Comparison of ENCODE assay signal across 8 cellular contexts in the genomic region with DNA sequence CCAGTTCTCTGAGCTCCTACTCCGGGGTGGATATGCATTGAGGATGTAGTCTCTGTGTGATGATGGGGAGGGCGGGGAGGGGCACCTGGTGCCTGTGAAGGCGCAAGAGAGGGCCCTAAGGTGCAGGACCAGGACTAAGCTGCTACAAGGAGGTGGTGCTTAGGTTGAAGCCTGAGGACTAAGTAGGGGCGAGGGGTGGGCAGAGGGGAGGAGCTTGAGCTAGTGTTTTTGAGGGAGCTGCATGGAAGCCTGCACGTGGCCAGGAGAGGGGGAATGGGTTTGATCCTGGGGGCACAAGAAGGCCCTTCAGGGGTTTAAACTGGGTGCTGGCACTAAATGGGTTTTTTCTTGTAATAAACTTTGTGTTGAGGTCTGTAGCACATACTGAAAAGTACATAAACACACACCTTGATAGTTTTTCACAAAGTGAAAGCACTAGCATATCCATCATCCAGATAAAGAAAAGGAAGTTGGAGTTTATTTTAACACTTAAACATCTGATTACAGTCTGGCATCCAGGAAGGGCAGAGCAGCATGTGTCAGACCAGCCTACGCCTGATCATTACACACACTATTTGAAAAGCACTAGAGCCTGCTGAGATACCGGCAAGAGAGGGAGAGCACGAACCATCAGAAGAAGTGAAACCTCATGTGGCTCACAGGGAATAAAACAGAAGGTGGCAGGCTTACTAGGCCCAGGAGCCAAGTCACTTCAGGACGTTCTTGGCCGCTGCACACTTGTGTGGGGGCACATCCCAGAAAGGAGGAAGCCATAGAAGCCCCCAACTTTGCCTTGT.
DNase-seq lines count a peak whose midpoint lies in the region; ATAC-seq and TF ChIP-seq lines count a peak whose summit lies in the region.

No MANE protein-coding gene starts in this region.

- no peaks in the 10 kb centered on the region for H3K27me3 ChIP-seq in H9 (ENCODE audit: insufficient read depth, low read length)
- no peaks in the 10 kb centered on the region for H3K27me3 ChIP-seq in adipocyte (replicated peaks; ENCODE audit: control insufficient read depth, insufficient read depth, low read length)

- H3K36me3 ChIP-seq in adipocyte (ENCODE audit: control insufficient read depth, insufficient read depth, low read length, severe bottlenecking) = peaks cover 10% of the 10 kb centered on the region

- no peak overlapping the region for H3K23ac ChIP-seq in H9 (ENCODE audit: insufficient read length, low read depth, low read length)

- H3K56ac ChIP-seq in H9 (ENCODE audit: insufficient read length, low read depth, low read length) = no peak overlapping the region

- no peaks in the 10 kb centered on the region for H3K79me2 ChIP-seq in H9 (ENCODE audit: insufficient read depth, low read length)

- H3K27ac Mint-ChIP-seq in H9 (peak overlapping the region in 1 of 3 experiments; percentile 72; a peak in 2 of 7 replicates), mesothelial cell of epicardium (peak overlapping the region; percentile 19)

- H4K91ac ChIP-seq in H9 (ENCODE audit: insufficient read length, low read depth, low read length) = no peak overlapping the region

- no peak overlapping the region for H4K5ac ChIP-seq in H9 (ENCODE audit: insufficient read length, low read depth, low read length)

- no peak overlapping the region for H3K18ac ChIP-seq in H9 (ENCODE audit: insufficient read length, low read depth, low read length)

- ATAC-seq in GM21447 (IDR thresholded peaks at IDR 0.05; ENCODE audit: unreplicated experiment) (no peak), HG03342 (IDR thresholded peaks at IDR 0.05; ENCODE audit: unreplicated experiment) (no peak)

- no peak overlapping the region for H2BK5ac ChIP-seq in H9 (ENCODE audit: insufficient read length, low read length)

- no peak overlapping the region for H3K4me3 Mint-ChIP-seq in H9
- no peak overlapping the region for H3K4me3 Mint-ChIP-seq in mesothelial cell of epicardium

- H3K9me3 ChIP-seq in H9 (ENCODE audit: control insufficient read depth, low read depth, low read length) = no peaks in the 10 kb centered on the region
- H3K9me3 ChIP-seq in adipocyte (ENCODE audit: control insufficient read depth, low read length) = no peaks in the 10 kb centered on the region

- no peak overlapping the region for H3K4me3 ChIP-seq in adipocyte (ENCODE audit: low read length)

- no peaks in the 10 kb centered on the region for H3K23me2 ChIP-seq in H9 (ENCODE audit: insufficient read length, low read depth, low read length, poor library complexity, severe bottlenecking)

- H3K27me3 Mint-ChIP-seq in H9 (ENCODE audit: low read depth) (no peaks in the 10 kb centered on the region), mesothelial cell of epicardium (ENCODE audit: low read depth) (no peaks in the 10 kb centered on the region)

- no peak overlapping the region for H2BK120ac ChIP-seq in H9 (ENCODE audit: low read depth, low read length, poor library complexity, severe bottlenecking)

- TF ChIP-seq CTCF in H9 (conservative IDR thresholded peaks at IDR 0.05) (no peak), mesothelial cell of epicardium (IDR thresholded peaks at IDR 0.05; ENCODE audit: unreplicated experiment) (no peak)

- H4K20me1 ChIP-seq in H9 (ENCODE audit: control insufficient read depth, insufficient read depth, insufficient read length) = no peaks in the 10 kb centered on the region

- H3K14ac ChIP-seq in H9 (ENCODE audit: insufficient read depth, low read length) = no peak overlapping the region

- H3K4ac ChIP-seq in H9 (ENCODE audit: low read depth, low read length) = no peak overlapping the region

- H3K4me1 ChIP-seq in H9 (ENCODE audit: insufficient read depth, low read length) = no peaks in the 10 kb centered on the region
- H3K4me1 ChIP-seq in adipocyte (ENCODE audit: control insufficient read depth, insufficient read depth, low read length) = peaks cover 6% of the 10 kb centered on the region

- H3K9me3 Mint-ChIP-seq in H9 (no peaks in the 10 kb centered on the region), mesothelial cell of epicardium (no peaks in the 10 kb centered on the region)

- H3K79me1 ChIP-seq in H9 (ENCODE audit: insufficient read depth, low read depth, low read length, poor library complexity, severe bottlenecking) = no peaks in the 10 kb centered on the region

- H2AK5ac ChIP-seq in H9 (ENCODE audit: insufficient read length, low read length) = no peak overlapping the region

- no peak overlapping the region for H2BK20ac ChIP-seq in H9 (ENCODE audit: low read depth, low read length, poor library complexity, severe bottlenecking)

- H4K8ac ChIP-seq in H9 (replicated peaks; ENCODE audit: insufficient read length, low read depth, low read length) = no peak overlapping the region

- no peak overlapping the region for H3T11ph ChIP-seq in H9 (ENCODE audit: low read length)

- H2AFZ ChIP-seq in H9 (ENCODE audit: low read length) = no peak overlapping the region

- H3K9ac ChIP-seq in H9 (ENCODE audit: extremely low read depth, insufficient read length, low read length) (no peak overlapping the region), adipocyte (ENCODE audit: low read length) (peak overlapping the region; percentile 25)

- peaks cover 5 to 10% of the 10 kb centered on the region in 2 experiments; a peak in 3 of 4 replicates for H3K4me1 Mint-ChIP-seq in H9
- peaks cover 18% of the 10 kb centered on the region for H3K4me1 Mint-ChIP-seq in mesothelial cell of epicardium

- no peak overlapping the region for H2BK12ac ChIP-seq in H9 (ENCODE audit: insufficient read length, low read depth, low read length)

- no peak overlapping the region for H2BK15ac ChIP-seq in H9 (ENCODE audit: low read depth, low read length)

- H3K36me3 Mint-ChIP-seq in H9 (ENCODE audit: insufficient read depth in 1 of 3, low read depth in 3 of 3) (peaks cover under 1 to 11% (median 8%) of the 10 kb centered on the region in 3 experiments; a peak in 5 of 7 replicates), mesothelial cell of epicardium (peaks cover 14% of the 10 kb centered on the region)

- H3K27ac ChIP-seq in H9 (ENCODE audit: insufficient read length, low read depth, low read length) = no peak overlapping the region

- DNase-seq in DMS153 treated with DMSO at 0.1 percent for 48 hours (lab: John Stamatoyannopoulos, UW; ENCODE audit: unreplicated experiment) (peak; percentile 37), H9 (peak; percentile 40), adipocyte (ENCODE audit: low read depth) (no peak), mesothelial cell of epicardium (ENCODE audit: low spot score in 2 of 2, unreplicated experiment in 2 of 2) (no peak), DMS79 (lab: John Stamatoyannopoulos, UW) (no peak), NK-92 (lab: John Stamatoyannopoulos, UW; ENCODE audit: unreplicated experiment) (no peak)

- H3K4me2 ChIP-seq in H9 (ENCODE audit: insufficient read depth, insufficient read length, low read length) = no peak overlapping the region

- no CpG with 5 or more reads among the region's 10 CpGs for WGBS in H9 (ENCODE audit: extremely low coverage, insufficient read length, low lambda C conversion rate)

Comparison
In these comparisons a context has a peak if more than half of its experiments do, and no peak if none do; other contexts are left out.
1. DNase-seq: peak in DMS153 treated with DMSO at 0.1 percent for 48 hours (single experiment) and H9 (single experiment); none in adipocyte (single experiment), mesothelial cell of epicardium (0 of 2), DMS79 (single experiment) and NK-92 (single experiment).